ENCODE assay signal across 1 cellular context in the genomic region with DNA sequence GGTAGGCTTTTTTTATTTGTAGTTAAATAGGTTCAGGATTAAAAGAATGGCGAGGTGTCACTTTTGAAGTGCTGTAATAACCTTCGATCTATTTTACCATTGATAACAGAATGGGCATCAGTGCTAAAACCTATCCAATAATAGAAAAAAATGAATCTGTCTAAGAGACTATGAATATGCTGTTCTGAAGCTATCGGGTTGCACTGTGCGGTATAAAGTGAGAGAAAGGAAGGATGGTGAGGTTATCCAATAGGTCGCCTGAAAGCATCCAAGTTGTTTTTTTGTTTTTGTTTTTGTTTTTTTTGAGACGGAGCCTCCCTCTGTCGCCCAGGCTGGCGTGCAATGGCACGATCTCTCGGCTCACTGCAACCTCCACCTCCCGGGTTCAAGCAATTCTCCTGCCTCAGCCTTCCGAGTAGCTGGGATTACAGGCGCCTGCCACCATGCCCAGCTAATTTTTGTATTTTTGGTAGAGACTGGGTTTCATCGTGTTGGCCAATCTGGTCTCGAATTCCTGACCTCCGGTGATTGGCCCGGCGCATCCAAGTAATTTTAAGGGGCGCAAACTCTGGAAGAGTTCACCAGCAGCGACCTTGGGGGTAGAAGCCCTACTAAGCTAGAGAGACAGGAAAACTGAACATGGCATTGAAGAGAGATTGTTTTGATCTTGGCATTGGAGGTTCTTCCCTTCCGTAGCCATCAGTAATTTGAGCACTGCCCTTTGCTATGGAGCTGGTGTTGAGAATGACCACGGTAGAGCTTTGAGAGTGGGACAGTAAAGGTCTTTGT.
A peak's percentile ranks its signal among the peaks of the same experiment; 100 is the strongest.
TF ChIP-seq lines count a peak whose summit lies in the region.

No MANE protein-coding gene starts in this region.

TF ChIP-seq in GM12878, 131 proteins besides CTCF, POLR2A, EP300 and RAD21 (continued from another document and continues in another):
- TF ChIP-seq, protein P1, sequence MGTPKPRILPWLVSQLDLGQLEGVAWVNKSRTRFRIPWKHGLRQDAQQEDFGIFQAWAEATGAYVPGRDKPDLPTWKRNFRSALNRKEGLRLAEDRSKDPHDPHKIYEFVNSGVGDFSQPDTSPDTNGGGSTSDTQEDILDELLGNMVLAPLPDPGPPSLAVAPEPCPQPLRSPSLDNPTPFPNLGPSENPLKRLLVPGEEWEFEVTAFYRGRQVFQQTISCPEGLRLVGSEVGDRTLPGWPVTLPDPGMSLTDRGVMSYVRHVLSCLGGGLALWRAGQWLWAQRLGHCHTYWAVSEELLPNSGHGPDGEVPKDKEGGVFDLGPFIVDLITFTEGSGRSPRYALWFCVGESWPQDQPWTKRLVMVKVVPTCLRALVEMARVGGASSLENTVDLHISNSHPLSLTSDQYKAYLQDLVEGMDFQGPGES (IDR thresholded peaks at IDR 0.05): no peak
- TF ChIP-seq ZBED1 (IDR thresholded peaks at IDR 0.05; ENCODE audit: borderline replicate concordance) (no peak), BRCA1 (IDR thresholded peaks at IDR 0.05; ENCODE audit: low read depth, low read length) (no peak), HDAC6 (IDR thresholded peaks at IDR 0.05; ENCODE audit: unreplicated experiment) (no peak), ATF7 (IDR thresholded peaks at IDR 0.05; ENCODE audit: low read depth) (peak; percentile 73), MYB (IDR thresholded peaks at IDR 0.05; ENCODE audit: borderline replicate concordance, low read depth, low read length) (no peak), BCL11A (IDR thresholded peaks at IDR 0.05; ENCODE audit: low read depth, low read length) (no peak), WRNIP1 (IDR thresholded peaks at IDR 0.05; ENCODE audit: borderline replicate concordance, low read depth, low read length) (0 out of 2 replicates have a peak, but pooled peaks have one; percentile 38), MEF2A (IDR thresholded peaks at IDR 0.05; ENCODE audit: insufficient read depth, low read depth, low read length) (no peak), EZH2 (IDR thresholded peaks at IDR 0.05; ENCODE audit: borderline replicate concordance, control insufficient read depth, low read depth, low read length) (no peak), HDAC2 (IDR thresholded peaks at IDR 0.05) (no peak), BHLHE40 (IDR thresholded peaks at IDR 0.05; ENCODE audit: borderline replicate concordance in 1 of 2, low read depth in 2 of 2, low read length in 1 of 2) (peak; percentile 29 to 33; a peak in 2 of 4 replicates), RELA (IDR thresholded peaks at IDR 0.05; ENCODE audit: borderline replicate concordance, partially characterized antibody) (no peak), CBX3 (IDR thresholded peaks at IDR 0.05; ENCODE audit: borderline replicate concordance, low read depth) (no peak), RAD51 (IDR thresholded peaks at IDR 0.05) (no peak), CBFB (IDR thresholded peaks at IDR 0.05; ENCODE audit: low read depth) (no peak), SIN3A (IDR thresholded peaks at IDR 0.05; ENCODE audit: low read depth, low read length) (no peak), PAX8 (IDR thresholded peaks at IDR 0.05) (no peak), SUZ12 (IDR thresholded peaks at IDR 0.05; ENCODE audit: unreplicated experiment) (no peak)
- TF ChIP-seq, protein P2, sequence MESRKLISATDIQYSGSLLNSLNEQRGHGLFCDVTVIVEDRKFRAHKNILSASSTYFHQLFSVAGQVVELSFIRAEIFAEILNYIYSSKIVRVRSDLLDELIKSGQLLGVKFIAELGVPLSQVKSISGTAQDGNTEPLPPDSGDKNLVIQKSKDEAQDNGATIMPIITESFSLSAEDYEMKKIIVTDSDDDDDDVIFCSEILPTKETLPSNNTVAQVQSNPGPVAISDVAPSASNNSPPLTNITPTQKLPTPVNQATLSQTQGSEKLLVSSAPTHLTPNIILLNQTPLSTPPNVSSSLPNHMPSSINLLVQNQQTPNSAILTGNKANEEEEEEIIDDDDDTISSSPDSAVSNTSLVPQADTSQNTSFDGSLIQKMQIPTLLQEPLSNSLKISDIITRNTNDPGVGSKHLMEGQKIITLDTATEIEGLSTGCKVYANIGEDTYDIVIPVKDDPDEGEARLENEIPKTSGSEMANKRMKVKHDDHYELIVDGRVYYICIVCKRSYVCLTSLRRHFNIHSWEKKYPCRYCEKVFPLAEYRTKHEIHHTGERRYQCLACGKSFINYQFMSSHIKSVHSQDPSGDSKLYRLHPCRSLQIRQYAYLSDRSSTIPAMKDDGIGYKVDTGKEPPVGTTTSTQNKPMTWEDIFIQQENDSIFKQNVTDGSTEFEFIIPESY (IDR thresholded peaks at IDR 0.05): no peak
- TF ChIP-seq, protein P3, sequence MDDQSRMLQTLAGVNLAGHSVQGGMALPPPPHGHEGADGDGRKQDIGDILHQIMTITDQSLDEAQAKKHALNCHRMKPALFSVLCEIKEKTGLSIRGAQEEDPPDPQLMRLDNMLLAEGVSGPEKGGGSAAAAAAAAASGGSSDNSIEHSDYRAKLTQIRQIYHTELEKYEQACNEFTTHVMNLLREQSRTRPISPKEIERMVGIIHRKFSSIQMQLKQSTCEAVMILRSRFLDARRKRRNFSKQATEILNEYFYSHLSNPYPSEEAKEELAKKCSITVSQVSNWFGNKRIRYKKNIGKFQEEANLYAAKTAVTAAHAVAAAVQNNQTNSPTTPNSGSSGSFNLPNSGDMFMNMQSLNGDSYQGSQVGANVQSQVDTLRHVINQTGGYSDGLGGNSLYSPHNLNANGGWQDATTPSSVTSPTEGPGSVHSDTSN (IDR thresholded peaks at IDR 0.05; ENCODE audit: insufficient replicate concordance, low read depth, low read length): no peak
- TF ChIP-seq, protein P4, sequence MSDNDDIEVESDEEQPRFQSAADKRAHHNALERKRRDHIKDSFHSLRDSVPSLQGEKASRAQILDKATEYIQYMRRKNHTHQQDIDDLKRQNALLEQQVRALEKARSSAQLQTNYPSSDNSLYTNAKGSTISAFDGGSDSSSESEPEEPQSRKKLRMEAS (IDR thresholded peaks at IDR 0.05; ENCODE audit: low read depth, low read length): no peak
- TF ChIP-seq, protein P5, sequence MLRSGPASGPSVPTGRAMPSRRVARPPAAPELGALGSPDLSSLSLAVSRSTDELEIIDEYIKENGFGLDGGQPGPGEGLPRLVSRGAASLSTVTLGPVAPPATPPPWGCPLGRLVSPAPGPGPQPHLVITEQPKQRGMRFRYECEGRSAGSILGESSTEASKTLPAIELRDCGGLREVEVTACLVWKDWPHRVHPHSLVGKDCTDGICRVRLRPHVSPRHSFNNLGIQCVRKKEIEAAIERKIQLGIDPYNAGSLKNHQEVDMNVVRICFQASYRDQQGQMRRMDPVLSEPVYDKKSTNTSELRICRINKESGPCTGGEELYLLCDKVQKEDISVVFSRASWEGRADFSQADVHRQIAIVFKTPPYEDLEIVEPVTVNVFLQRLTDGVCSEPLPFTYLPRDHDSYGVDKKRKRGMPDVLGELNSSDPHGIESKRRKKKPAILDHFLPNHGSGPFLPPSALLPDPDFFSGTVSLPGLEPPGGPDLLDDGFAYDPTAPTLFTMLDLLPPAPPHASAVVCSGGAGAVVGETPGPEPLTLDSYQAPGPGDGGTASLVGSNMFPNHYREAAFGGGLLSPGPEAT (IDR thresholded peaks at IDR 0.05; ENCODE audit: low read depth): peak; percentile 32; the same call in 1 of the 2 replicates
- TF ChIP-seq, protein P6, sequence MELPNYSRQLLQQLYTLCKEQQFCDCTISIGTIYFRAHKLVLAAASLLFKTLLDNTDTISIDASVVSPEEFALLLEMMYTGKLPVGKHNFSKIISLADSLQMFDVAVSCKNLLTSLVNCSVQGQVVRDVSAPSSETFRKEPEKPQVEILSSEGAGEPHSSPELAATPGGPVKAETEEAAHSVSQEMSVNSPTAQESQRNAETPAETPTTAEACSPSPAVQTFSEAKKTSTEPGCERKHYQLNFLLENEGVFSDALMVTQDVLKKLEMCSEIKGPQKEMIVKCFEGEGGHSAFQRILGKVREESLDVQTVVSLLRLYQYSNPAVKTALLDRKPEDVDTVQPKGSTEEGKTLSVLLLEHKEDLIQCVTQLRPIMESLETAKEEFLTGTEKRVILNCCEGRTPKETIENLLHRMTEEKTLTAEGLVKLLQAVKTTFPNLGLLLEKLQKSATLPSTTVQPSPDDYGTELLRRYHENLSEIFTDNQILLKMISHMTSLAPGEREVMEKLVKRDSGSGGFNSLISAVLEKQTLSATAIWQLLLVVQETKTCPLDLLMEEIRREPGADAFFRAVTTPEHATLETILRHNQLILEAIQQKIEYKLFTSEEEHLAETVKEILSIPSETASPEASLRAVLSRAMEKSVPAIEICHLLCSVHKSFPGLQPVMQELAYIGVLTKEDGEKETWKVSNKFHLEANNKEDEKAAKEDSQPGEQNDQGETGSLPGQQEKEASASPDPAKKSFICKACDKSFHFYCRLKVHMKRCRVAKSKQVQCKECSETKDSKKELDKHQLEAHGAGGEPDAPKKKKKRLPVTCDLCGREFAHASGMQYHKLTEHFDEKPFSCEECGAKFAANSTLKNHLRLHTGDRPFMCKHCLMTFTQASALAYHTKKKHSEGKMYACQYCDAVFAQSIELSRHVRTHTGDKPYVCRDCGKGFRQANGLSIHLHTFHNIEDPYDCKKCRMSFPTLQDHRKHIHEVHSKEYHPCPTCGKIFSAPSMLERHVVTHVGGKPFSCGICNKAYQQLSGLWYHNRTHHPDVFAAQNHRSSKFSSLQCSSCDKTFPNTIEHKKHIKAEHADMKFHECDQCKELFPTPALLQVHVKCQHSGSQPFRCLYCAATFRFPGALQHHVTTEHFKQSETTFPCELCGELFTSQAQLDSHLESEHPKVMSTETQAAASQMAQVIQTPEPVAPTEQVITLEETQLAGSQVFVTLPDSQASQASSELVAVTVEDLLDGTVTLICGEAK (IDR thresholded peaks at IDR 0.05; ENCODE audit: borderline replicate concordance): no peak; the same call in none of the 2 replicates
- TF ChIP-seq, protein P7, sequence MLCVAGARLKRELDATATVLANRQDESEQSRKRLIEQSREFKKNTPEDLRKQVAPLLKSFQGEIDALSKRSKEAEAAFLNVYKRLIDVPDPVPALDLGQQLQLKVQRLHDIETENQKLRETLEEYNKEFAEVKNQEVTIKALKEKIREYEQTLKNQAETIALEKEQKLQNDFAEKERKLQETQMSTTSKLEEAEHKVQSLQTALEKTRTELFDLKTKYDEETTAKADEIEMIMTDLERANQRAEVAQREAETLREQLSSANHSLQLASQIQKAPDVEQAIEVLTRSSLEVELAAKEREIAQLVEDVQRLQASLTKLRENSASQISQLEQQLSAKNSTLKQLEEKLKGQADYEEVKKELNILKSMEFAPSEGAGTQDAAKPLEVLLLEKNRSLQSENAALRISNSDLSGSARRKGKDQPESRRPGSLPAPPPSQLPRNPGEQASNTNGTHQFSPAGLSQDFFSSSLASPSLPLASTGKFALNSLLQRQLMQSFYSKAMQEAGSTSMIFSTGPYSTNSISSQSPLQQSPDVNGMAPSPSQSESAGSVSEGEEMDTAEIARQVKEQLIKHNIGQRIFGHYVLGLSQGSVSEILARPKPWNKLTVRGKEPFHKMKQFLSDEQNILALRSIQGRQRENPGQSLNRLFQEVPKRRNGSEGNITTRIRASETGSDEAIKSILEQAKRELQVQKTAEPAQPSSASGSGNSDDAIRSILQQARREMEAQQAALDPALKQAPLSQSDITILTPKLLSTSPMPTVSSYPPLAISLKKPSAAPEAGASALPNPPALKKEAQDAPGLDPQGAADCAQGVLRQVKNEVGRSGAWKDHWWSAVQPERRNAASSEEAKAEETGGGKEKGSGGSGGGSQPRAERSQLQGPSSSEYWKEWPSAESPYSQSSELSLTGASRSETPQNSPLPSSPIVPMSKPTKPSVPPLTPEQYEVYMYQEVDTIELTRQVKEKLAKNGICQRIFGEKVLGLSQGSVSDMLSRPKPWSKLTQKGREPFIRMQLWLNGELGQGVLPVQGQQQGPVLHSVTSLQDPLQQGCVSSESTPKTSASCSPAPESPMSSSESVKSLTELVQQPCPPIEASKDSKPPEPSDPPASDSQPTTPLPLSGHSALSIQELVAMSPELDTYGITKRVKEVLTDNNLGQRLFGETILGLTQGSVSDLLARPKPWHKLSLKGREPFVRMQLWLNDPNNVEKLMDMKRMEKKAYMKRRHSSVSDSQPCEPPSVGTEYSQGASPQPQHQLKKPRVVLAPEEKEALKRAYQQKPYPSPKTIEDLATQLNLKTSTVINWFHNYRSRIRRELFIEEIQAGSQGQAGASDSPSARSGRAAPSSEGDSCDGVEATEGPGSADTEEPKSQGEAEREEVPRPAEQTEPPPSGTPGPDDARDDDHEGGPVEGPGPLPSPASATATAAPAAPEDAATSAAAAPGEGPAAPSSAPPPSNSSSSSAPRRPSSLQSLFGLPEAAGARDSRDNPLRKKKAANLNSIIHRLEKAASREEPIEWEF (IDR thresholded peaks at IDR 0.05; ENCODE audit: insufficient replicate concordance, low read depth, low read length): no peak
- TF ChIP-seq, protein P8, sequence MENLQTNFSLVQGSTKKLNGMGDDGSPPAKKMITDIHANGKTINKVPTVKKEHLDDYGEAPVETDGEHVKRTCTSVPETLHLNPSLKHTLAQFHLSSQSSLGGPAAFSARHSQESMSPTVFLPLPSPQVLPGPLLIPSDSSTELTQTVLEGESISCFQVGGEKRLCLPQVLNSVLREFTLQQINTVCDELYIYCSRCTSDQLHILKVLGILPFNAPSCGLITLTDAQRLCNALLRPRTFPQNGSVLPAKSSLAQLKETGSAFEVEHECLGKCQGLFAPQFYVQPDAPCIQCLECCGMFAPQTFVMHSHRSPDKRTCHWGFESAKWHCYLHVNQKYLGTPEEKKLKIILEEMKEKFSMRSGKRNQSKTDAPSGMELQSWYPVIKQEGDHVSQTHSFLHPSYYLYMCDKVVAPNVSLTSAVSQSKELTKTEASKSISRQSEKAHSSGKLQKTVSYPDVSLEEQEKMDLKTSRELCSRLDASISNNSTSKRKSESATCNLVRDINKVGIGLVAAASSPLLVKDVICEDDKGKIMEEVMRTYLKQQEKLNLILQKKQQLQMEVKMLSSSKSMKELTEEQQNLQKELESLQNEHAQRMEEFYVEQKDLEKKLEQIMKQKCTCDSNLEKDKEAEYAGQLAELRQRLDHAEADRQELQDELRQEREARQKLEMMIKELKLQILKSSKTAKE (IDR thresholded peaks at IDR 0.05; ENCODE audit: low read depth, poor library complexity, severe bottlenecking): no peak
- TF ChIP-seq, protein P9, sequence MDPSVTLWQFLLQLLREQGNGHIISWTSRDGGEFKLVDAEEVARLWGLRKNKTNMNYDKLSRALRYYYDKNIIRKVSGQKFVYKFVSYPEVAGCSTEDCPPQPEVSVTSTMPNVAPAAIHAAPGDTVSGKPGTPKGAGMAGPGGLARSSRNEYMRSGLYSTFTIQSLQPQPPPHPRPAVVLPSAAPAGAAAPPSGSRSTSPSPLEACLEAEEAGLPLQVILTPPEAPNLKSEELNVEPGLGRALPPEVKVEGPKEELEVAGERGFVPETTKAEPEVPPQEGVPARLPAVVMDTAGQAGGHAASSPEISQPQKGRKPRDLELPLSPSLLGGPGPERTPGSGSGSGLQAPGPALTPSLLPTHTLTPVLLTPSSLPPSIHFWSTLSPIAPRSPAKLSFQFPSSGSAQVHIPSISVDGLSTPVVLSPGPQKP (IDR thresholded peaks at IDR 0.05; ENCODE audit: low read depth, low read length): no peak
- TF ChIP-seq, protein P10, sequence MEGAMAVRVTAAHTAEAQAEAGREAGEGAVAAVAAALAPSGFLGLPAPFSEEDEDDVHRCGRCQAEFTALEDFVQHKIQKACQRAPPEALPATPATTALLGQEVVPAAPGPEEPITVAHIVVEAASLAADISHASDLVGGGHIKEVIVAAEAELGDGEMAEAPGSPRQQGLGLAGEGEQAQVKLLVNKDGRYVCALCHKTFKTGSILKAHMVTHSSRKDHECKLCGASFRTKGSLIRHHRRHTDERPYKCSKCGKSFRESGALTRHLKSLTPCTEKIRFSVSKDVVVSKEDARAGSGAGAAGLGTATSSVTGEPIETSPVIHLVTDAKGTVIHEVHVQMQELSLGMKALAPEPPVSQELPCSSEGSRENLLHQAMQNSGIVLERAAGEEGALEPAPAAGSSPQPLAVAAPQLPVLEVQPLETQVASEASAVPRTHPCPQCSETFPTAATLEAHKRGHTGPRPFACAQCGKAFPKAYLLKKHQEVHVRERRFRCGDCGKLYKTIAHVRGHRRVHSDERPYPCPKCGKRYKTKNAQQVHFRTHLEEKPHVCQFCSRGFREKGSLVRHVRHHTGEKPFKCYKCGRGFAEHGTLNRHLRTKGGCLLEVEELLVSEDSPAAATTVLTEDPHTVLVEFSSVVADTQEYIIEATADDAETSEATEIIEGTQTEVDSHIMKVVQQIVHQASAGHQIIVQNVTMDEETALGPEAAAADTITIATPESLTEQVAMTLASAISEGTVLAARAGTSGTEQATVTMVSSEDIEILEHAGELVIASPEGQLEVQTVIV (IDR thresholded peaks at IDR 0.05; ENCODE audit: borderline replicate concordance, partially characterized antibody): no peak
